8 cellular contexts compared by ENCODE assay signal in the genomic region with DNA sequence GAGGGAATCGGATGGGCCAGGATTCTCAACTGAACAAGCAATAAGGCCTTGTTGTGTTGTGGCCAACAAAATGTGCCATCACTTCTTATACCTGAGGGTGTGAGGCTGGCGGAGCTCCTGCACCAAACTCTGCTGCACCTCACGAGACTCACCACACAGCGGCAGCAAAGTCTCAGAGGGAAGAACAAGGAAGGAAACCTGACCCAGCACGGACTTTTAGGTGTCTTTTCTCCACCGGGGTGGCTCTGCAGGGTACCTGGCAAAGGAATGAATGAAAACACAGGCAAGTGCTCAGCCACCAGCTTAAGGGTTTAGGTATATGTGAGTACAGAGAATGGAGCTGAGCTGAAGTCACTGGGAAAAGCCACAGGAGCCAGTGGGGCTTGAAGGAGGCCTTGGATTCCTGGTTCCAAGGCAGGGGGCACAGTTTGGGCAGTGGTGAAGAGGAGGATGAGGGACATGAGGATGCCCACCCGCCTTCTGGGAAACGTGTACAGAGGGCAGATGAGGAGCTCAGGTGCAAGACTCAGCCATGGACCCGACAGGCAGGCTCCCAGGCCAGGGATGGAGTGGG. TPM values are rescaled to one million over a fixed set of nuclear protein-coding genes. Genes with fewer than 3 reads are reported as not detected.
DNase-seq lines count a peak whose midpoint lies in the region; ATAC-seq and TF ChIP-seq lines count a peak whose summit lies in the region.

No MANE protein-coding gene starts in this region.

- DNase-seq in AG08395 (ENCODE audit: low spot score), result peak; percentile 15
- peak; percentile 55 for DNase-seq in NCI-H345 treated with DMSO at 0.1 percent for 48 hours (lab: John Stamatoyannopoulos, UW; ENCODE audit: unreplicated experiment)
- DNase-seq in activated naive CD8-positive, alpha-beta T cell treated with anti-CD3 and anti-CD28 coated beads, Interleukin-2, amount 10 ng/mL, durations not matched to agents 7 days and 5 days, result peak; percentile 37
- peak; percentile 73 for DNase-seq in iPS DF 6.9 (ENCODE audit: low read depth, low spot score)
- DNase-seq in stimulated activated CD8-positive, alpha-beta memory T cell treated with anti-CD3 and anti-CD28 coated beads, Interleukin-4, amount 100 ng/mL, for 48 hours, result peak; percentile 58

- H3K27me3 Mint-ChIP-seq in activated naive CD8-positive, alpha-beta T cell treated with anti-CD3 and anti-CD28 coated beads, Interleukin-2, amount 10 ng/mL, durations not matched to agents 7 days and 5 days, result peaks cover 9% of the 10 kb centered on the region

- POLR2A ChIA-PET in activated naive CD8-positive, alpha-beta T cell treated with anti-CD3 and anti-CD28 coated beads, Interleukin-2, amount 10 ng/mL, durations not matched to agents 7 days and 5 days (lab: Charles Lee), result no interaction called here

- H3K4me1 ChIP-seq in iPS DF 6.9 (ENCODE audit: control insufficient read depth, insufficient read depth, low read length), result no peaks in the 10 kb centered on the region

- peaks cover 4% of the 10 kb centered on the region for H3K4me1 Mint-ChIP-seq in activated naive CD8-positive, alpha-beta T cell treated with anti-CD3 and anti-CD28 coated beads, Interleukin-2, amount 10 ng/mL, durations not matched to agents 7 days and 5 days

- no peaks in the 10 kb centered on the region for H3K36me3 Mint-ChIP-seq in activated naive CD8-positive, alpha-beta T cell treated with anti-CD3 and anti-CD28 coated beads, Interleukin-2, amount 10 ng/mL, durations not matched to agents 7 days and 5 days

- no peaks in the 10 kb centered on the region for H3K36me3 ChIP-seq in iPS DF 6.9 (ENCODE audit: control insufficient read depth, insufficient read depth, low read length)

- no peaks in the 10 kb centered on the region for H3K27me3 ChIP-seq in iPS DF 6.9 (ENCODE audit: control insufficient read depth, insufficient read depth, low read length)

- H3K4me3 Mint-ChIP-seq in activated naive CD8-positive, alpha-beta T cell treated with anti-CD3 and anti-CD28 coated beads, Interleukin-2, amount 10 ng/mL, durations not matched to agents 7 days and 5 days, result no peak overlapping the region

- H3K9me3 Mint-ChIP-seq in activated naive CD8-positive, alpha-beta T cell treated with anti-CD3 and anti-CD28 coated beads, Interleukin-2, amount 10 ng/mL, durations not matched to agents 7 days and 5 days, result no peaks in the 10 kb centered on the region

- H3K27ac Mint-ChIP-seq in activated naive CD8-positive, alpha-beta T cell treated with anti-CD3 and anti-CD28 coated beads, Interleukin-2, amount 10 ng/mL, durations not matched to agents 7 days and 5 days, result no peak overlapping the region

- ATAC-seq in HG02981 (IDR thresholded peaks at IDR 0.05; ENCODE audit: unreplicated experiment) (peak; percentile 70), GM21825 (IDR thresholded peaks at IDR 0.05; ENCODE audit: unreplicated experiment) (no peak)
- ATAC-seq in activated naive CD8-positive, alpha-beta T cell treated with anti-CD3 and anti-CD28 coated beads, Interleukin-2, amount 10 ng/mL, durations not matched to agents 7 days and 5 days (ENCODE audit: low read depth), result peak; percentile 45

- H3K9me3 ChIP-seq in iPS DF 6.9 (ENCODE audit: control insufficient read depth, insufficient read depth, low read length), result no peaks in the 10 kb centered on the region

- no peak overlapping the region for H3K27ac ChIP-seq in iPS DF 6.9 (ENCODE audit: low read length)

- no CpG with 5 or more reads among the region's 9 CpGs for WGBS in iPS DF 6.9 (ENCODE audit: insufficient coverage, insufficient read length)

- no peak overlapping the region for H3K4me3 ChIP-seq in GM12875 (ENCODE audit: low read depth, low read length)
- no peak overlapping the region for H3K4me3 ChIP-seq in iPS DF 6.9 (ENCODE audit: low read length)

- peak; percentile 86 for TF ChIP-seq CTCF in GM12875 (IDR thresholded peaks at IDR 0.05; ENCODE audit: borderline replicate concordance, insufficient read depth, low read depth, low read length)

RNA-seq across cellular contexts. Expression of a gene that starts 31.1 kb away (rescaled TPM):
- total RNA-seq in activated naive CD8-positive, alpha-beta T cell treated with anti-CD3 and anti-CD28 coated beads, Interleukin-2, amount 10 ng/mL, durations not matched to agents 7 days and 5 days, result not detected

Comparison
In these comparisons a context has a peak if more than half of its experiments do, and no peak if none do; other contexts are left out.
1. DNase-seq: peak in every context shown above with its lines; median percentile 73 in iPS DF 6.9; 58 in stimulated activated CD8-positive, alpha-beta memory T cell treated with anti-CD3 and anti-CD28 coated beads, Interleukin-4, amount 100 ng/mL, for 48 hours; 55 in NCI-H345 treated with DMSO at 0.1 percent for 48 hours; 37 in activated naive CD8-positive, alpha-beta T cell treated with anti-CD3 and anti-CD28 coated beads, Interleukin-2, amount 10 ng/mL, durations not matched to agents 7 days and 5 days; 15 in AG08395.